ENCODE assay signal across 1 cellular context in genomic region chr10:93616844-93617360, GRCh38.
A peak's percentile ranks its signal among the peaks of the same experiment; 100 is the strongest.
TF ChIP-seq lines count a peak whose summit lies in the region.

No MANE protein-coding gene starts in this region.

TF ChIP-seq in H1, 55 proteins besides CTCF, POLR2A, EP300 and RAD21:
- TF ChIP-seq ZNF274 (IDR thresholded peaks at IDR 0.05; ENCODE audit: borderline replicate concordance, extremely low read depth, low read length) (no peak), NANOG (IDR thresholded peaks at IDR 0.05; ENCODE audit: insufficient read depth, low read depth, low read length, poor library complexity, severe bottlenecking) (peak; percentile 57), CEBPB (IDR thresholded peaks at IDR 0.05; ENCODE audit: low read depth, low read length) (0 out of 2 replicates have a peak, but pooled peaks have one; percentile 49)
